ENCODE assay signal across 1 cellular context in genomic region chr19:12899891-12900518, GRCh38.
TF ChIP-seq lines count a peak whose summit lies in the region.

No MANE protein-coding gene starts in this region.

TF ChIP-seq in GM12878, 131 proteins besides CTCF, POLR2A, EP300 and RAD21 (continued from another document and continues in another):
- TF ChIP-seq E2F4 (IDR thresholded peaks at IDR 0.05; ENCODE audit: low read depth, low read length) (no peak), BMI1 (IDR thresholded peaks at IDR 0.05; ENCODE audit: borderline replicate concordance) (no peak), TCF3 (IDR thresholded peaks at IDR 0.05; ENCODE audit: borderline replicate concordance, insufficient read depth, low read depth, low read length) (no peak), TCF12 (IDR thresholded peaks at IDR 0.05; ENCODE audit: low read depth, low read length) (peak; percentile 49; the same call in 1 of the 2 replicates), CBX3 (IDR thresholded peaks at IDR 0.05; ENCODE audit: borderline replicate concordance, low read depth) (no peak), STAT3 (IDR thresholded peaks at IDR 0.05; ENCODE audit: low read depth, low read length) (no peak), PAX5 (IDR thresholded peaks at IDR 0.05; ENCODE audit: borderline replicate concordance, low read depth, low read length) (peak; percentile 79), ATF7 (IDR thresholded peaks at IDR 0.05; ENCODE audit: low read depth) (peak; percentile 76), USF2 (IDR thresholded peaks at IDR 0.05; ENCODE audit: borderline replicate concordance, low read depth, low read length) (no peak), ZBTB33 (IDR thresholded peaks at IDR 0.05) (no peak), GABPA (IDR thresholded peaks at IDR 0.05; ENCODE audit: low read depth) (no peak), LARP7 (IDR thresholded peaks at IDR 0.05) (peak; percentile 33; the same call in 1 of the 2 replicates), SIX5 (IDR thresholded peaks at IDR 0.05; ENCODE audit: low read depth, low read length, severe bottlenecking) (no peak), IRF5 (IDR thresholded peaks at IDR 0.05; ENCODE audit: borderline replicate concordance) (no peak), MYB (IDR thresholded peaks at IDR 0.05; ENCODE audit: borderline replicate concordance, low read depth, low read length) (peak; percentile 89; the same call in 1 of the 2 replicates), HDAC2 (IDR thresholded peaks at IDR 0.05) (no peak), KLF5 (IDR thresholded peaks at IDR 0.05; ENCODE audit: partially characterized antibody) (no peak), TCF7 (IDR thresholded peaks at IDR 0.05; ENCODE audit: borderline replicate concordance) (no peak)
- TF ChIP-seq, protein P1, sequence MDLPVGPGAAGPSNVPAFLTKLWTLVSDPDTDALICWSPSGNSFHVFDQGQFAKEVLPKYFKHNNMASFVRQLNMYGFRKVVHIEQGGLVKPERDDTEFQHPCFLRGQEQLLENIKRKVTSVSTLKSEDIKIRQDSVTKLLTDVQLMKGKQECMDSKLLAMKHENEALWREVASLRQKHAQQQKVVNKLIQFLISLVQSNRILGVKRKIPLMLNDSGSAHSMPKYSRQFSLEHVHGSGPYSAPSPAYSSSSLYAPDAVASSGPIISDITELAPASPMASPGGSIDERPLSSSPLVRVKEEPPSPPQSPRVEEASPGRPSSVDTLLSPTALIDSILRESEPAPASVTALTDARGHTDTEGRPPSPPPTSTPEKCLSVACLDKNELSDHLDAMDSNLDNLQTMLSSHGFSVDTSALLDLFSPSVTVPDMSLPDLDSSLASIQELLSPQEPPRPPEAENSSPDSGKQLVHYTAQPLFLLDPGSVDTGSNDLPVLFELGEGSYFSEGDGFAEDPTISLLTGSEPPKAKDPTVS (IDR thresholded peaks at IDR 0.05; ENCODE audit: low read depth, low read length) = no peak
- TF ChIP-seq, protein P2, sequence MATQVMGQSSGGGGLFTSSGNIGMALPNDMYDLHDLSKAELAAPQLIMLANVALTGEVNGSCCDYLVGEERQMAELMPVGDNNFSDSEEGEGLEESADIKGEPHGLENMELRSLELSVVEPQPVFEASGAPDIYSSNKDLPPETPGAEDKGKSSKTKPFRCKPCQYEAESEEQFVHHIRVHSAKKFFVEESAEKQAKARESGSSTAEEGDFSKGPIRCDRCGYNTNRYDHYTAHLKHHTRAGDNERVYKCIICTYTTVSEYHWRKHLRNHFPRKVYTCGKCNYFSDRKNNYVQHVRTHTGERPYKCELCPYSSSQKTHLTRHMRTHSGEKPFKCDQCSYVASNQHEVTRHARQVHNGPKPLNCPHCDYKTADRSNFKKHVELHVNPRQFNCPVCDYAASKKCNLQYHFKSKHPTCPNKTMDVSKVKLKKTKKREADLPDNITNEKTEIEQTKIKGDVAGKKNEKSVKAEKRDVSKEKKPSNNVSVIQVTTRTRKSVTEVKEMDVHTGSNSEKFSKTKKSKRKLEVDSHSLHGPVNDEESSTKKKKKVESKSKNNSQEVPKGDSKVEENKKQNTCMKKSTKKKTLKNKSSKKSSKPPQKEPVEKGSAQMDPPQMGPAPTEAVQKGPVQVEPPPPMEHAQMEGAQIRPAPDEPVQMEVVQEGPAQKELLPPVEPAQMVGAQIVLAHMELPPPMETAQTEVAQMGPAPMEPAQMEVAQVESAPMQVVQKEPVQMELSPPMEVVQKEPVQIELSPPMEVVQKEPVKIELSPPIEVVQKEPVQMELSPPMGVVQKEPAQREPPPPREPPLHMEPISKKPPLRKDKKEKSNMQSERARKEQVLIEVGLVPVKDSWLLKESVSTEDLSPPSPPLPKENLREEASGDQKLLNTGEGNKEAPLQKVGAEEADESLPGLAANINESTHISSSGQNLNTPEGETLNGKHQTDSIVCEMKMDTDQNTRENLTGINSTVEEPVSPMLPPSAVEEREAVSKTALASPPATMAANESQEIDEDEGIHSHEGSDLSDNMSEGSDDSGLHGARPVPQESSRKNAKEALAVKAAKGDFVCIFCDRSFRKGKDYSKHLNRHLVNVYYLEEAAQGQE (IDR thresholded peaks at IDR 0.05; ENCODE audit: low read depth, low read length) = no peak
- TF ChIP-seq, protein P3, sequence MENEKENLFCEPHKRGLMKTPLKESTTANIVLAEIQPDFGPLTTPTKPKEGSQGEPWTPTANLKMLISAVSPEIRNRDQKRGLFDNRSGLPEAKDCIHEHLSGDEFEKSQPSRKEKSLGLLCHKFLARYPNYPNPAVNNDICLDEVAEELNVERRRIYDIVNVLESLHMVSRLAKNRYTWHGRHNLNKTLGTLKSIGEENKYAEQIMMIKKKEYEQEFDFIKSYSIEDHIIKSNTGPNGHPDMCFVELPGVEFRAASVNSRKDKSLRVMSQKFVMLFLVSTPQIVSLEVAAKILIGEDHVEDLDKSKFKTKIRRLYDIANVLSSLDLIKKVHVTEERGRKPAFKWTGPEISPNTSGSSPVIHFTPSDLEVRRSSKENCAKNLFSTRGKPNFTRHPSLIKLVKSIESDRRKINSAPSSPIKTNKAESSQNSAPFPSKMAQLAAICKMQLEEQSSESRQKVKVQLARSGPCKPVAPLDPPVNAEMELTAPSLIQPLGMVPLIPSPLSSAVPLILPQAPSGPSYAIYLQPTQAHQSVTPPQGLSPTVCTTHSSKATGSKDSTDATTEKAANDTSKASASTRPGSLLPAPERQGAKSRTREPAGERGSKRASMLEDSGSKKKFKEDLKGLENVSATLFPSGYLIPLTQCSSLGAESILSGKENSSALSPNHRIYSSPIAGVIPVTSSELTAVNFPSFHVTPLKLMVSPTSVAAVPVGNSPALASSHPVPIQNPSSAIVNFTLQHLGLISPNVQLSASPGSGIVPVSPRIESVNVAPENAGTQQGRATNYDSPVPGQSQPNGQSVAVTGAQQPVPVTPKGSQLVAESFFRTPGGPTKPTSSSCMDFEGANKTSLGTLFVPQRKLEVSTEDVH (IDR thresholded peaks at IDR 0.05; ENCODE audit: low read depth, partially characterized antibody) = no peak
- TF ChIP-seq, protein P4, sequence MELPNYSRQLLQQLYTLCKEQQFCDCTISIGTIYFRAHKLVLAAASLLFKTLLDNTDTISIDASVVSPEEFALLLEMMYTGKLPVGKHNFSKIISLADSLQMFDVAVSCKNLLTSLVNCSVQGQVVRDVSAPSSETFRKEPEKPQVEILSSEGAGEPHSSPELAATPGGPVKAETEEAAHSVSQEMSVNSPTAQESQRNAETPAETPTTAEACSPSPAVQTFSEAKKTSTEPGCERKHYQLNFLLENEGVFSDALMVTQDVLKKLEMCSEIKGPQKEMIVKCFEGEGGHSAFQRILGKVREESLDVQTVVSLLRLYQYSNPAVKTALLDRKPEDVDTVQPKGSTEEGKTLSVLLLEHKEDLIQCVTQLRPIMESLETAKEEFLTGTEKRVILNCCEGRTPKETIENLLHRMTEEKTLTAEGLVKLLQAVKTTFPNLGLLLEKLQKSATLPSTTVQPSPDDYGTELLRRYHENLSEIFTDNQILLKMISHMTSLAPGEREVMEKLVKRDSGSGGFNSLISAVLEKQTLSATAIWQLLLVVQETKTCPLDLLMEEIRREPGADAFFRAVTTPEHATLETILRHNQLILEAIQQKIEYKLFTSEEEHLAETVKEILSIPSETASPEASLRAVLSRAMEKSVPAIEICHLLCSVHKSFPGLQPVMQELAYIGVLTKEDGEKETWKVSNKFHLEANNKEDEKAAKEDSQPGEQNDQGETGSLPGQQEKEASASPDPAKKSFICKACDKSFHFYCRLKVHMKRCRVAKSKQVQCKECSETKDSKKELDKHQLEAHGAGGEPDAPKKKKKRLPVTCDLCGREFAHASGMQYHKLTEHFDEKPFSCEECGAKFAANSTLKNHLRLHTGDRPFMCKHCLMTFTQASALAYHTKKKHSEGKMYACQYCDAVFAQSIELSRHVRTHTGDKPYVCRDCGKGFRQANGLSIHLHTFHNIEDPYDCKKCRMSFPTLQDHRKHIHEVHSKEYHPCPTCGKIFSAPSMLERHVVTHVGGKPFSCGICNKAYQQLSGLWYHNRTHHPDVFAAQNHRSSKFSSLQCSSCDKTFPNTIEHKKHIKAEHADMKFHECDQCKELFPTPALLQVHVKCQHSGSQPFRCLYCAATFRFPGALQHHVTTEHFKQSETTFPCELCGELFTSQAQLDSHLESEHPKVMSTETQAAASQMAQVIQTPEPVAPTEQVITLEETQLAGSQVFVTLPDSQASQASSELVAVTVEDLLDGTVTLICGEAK (IDR thresholded peaks at IDR 0.05; ENCODE audit: borderline replicate concordance) = no peak
- TF ChIP-seq, protein P5, sequence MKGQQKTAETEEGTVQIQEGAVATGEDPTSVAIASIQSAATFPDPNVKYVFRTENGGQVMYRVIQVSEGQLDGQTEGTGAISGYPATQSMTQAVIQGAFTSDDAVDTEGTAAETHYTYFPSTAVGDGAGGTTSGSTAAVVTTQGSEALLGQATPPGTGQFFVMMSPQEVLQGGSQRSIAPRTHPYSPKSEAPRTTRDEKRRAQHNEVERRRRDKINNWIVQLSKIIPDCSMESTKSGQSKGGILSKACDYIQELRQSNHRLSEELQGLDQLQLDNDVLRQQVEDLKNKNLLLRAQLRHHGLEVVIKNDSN (IDR thresholded peaks at IDR 0.05; ENCODE audit: borderline replicate concordance, extremely low read length, insufficient read depth, low read depth, low read length) = no peak
- TF ChIP-seq, protein P6, sequence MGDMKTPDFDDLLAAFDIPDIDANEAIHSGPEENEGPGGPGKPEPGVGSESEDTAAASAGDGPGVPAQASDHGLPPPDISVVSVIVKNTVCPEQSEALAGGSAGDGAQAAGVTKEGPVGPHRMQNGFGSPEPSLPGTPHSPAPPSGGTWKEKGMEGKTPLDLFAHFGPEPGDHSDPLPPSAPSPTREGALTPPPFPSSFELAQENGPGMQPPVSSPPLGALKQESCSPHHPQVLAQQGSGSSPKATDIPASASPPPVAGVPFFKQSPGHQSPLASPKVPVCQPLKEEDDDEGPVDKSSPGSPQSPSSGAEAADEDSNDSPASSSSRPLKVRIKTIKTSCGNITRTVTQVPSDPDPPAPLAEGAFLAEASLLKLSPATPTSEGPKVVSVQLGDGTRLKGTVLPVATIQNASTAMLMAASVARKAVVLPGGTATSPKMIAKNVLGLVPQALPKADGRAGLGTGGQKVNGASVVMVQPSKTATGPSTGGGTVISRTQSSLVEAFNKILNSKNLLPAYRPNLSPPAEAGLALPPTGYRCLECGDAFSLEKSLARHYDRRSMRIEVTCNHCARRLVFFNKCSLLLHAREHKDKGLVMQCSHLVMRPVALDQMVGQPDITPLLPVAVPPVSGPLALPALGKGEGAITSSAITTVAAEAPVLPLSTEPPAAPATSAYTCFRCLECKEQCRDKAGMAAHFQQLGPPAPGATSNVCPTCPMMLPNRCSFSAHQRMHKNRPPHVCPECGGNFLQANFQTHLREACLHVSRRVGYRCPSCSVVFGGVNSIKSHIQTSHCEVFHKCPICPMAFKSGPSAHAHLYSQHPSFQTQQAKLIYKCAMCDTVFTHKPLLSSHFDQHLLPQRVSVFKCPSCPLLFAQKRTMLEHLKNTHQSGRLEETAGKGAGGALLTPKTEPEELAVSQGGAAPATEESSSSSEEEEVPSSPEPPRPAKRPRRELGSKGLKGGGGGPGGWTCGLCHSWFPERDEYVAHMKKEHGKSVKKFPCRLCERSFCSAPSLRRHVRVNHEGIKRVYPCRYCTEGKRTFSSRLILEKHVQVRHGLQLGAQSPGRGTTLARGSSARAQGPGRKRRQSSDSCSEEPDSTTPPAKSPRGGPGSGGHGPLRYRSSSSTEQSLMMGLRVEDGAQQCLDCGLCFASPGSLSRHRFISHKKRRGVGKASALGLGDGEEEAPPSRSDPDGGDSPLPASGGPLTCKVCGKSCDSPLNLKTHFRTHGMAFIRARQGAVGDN (IDR thresholded peaks at IDR 0.05) = peak; percentile 40; the same call in 1 of the 2 replicates
